In the genomic region with DNA sequence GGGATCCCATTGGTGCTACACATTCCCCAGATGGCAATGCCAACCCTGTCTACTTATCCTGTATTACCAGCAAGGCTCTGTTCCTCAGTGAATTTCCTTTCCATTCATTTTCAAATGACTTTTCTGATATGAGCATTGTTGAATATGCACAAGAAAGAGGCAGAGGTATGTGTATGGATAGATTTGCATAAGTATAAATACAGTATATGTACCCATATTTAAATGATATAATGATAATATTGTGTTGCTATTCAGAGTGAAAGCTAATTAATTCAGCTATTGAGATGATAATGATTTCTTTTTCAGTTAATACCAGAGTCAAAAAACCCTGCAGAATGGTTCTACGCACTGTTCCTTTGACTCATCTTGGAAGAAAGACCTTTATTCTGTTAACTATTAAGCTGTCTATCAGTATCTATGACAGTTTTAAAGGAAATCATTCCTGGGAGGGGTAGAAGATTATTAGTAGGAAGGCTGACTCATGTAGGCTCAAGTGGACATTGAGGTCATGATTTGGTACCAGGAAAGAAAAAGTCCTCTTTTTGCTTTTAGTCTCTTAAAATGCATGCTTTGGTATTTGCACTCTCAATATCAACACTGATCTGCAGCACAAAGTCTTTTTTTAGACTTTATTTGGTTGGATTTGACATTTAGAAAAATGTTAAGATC, we compare ENCODE assay signal across 21 cellular contexts. TPM values are rescaled to one million over a fixed set of nuclear protein-coding genes. Genes with fewer than 3 reads are reported as not detected.
"Had no signal": no experiment of that assay in that cellular context is flagged by ENCODE, and none has a peak within 500 bp of the region (broad histone marks: within the 10 kb centered on the region; RNA-seq: fewer than 3 reads in every experiment).

No MANE protein-coding gene starts in this region.

- H3K9me3 ChIP-seq: colonic mucosa, gastrocnemius medialis, heart left ventricle, lower lobe of right lung, neutrophil, thyroid gland had no signal

- H3K36me3 ChIP-seq: colonic mucosa, gastrocnemius medialis, heart left ventricle, lower lobe of right lung, neutrophil, thyroid gland had no signal

- ATAC-seq: activated naive CD8-positive, alpha-beta T cell treated with anti-CD3 and anti-CD28 coated beads, Interleukin-2, amount 50 U/mL, for 24 hours; activated T-cell treated with anti-CD3 and anti-CD28 coated beads, Interleukin-2, amount 50 U/mL, for 4 hours; gastrocnemius medialis; heart left ventricle; left cardiac atrium; lower lobe of right lung; natural killer cell treated with Interleukin-12 subunit alpha and Interleukin-12 subunit beta and Interleukin-15 and Interleukin-18, amount 100 ng/mL, for 72 hours had no signal

- H3K4me1 ChIP-seq: colonic mucosa, gastrocnemius medialis, heart left ventricle, lower lobe of right lung, parathyroid adenoma, thyroid gland had no signal

- H3K4me3 ChIP-seq: colonic mucosa, gastrocnemius medialis, heart left ventricle, lower lobe of right lung, thyroid gland had no signal

- FAIRE-seq: endometrium had no signal

- DNase-seq: activated CD4-positive, alpha-beta T cell treated with anti-CD3 and anti-CD28 coated beads, Interleukin-2, amount 50 U/mL, for 1 hour; activated CD4-positive, CD25-positive, alpha-beta regulatory T cell treated with anti-CD3 and anti-CD28 coated beads, Interleukin-2, amount 50 U/mL, for 72 hours; activated CD8-positive, alpha-beta memory T cell treated with anti-CD3 and anti-CD28 coated beads, Interleukin-2, amount 50 U/mL, for 4 hours; activated naive CD4-positive, alpha-beta T cell treated with anti-CD3 and anti-CD28 coated beads, Interleukin-2, amount 10 ng/mL, durations not matched to agents 7 days and 5 days; activated naive CD8-positive, alpha-beta T cell treated with anti-CD3 and anti-CD28 coated beads, Interleukin-2, amount 50 U/mL, for 24 hours; activated T-cell treated with anti-CD3 and anti-CD28 coated beads, Interleukin-2, amount 50 U/mL, for 4 hours; aorta; colonic mucosa; gastrocnemius medialis; heart left ventricle; left cardiac atrium; lower lobe of right lung; stimulated activated naive CD4-positive, alpha-beta T cell; T1000; thyroid gland had no signal

- H3K27ac ChIP-seq: colonic mucosa, gastrocnemius medialis, heart left ventricle, lower lobe of right lung, neutrophil, parathyroid adenoma, thyroid gland had no signal

- H3K9ac ChIP-seq: parathyroid adenoma had no signal

RNA-seq across cellular contexts. Expression of gene GAS2L3, which starts 44.9 kb away (rescaled TPM):
- total RNA-seq: activated T-cell treated with anti-CD3 and anti-CD28 coated beads, Interleukin-2, amount 50 U/mL, for 4 hours had no signal

RNA-seq across cellular contexts. Expression of gene NR1H4, which starts 54.9 kb away (rescaled TPM):
- total RNA-seq: aorta; heart left ventricle; left cardiac atrium; lower lobe of right lung; mesenteric fat pad; natural killer cell treated with Interleukin-12 subunit alpha and Interleukin-12 subunit beta and Interleukin-15 and Interleukin-18, amount 100 ng/mL, for 72 hours; T-helper 1 cell treated with Interleukin-12 subunit alpha and Interleukin-12 subunit beta and Interleukin-4 antibody, amounts not matched to agents 30 ng/mL and 1 ng/mL, for 36 hours; thyroid gland had no signal
- polyA plus RNA-seq: heart left ventricle had no signal
